15 cellular contexts compared by ENCODE assay signal in genomic region chr19:13020002-13020414, GRCh38. TPM values are rescaled to one million over a fixed set of nuclear protein-coding genes. Genes with fewer than 3 reads are reported as not detected.
DNase-seq lines count a peak whose midpoint lies in the region; ATAC-seq, FAIRE-seq and TF ChIP-seq lines count a peak whose summit lies in the region.
"Had no signal": no experiment of that assay in that cellular context is flagged by ENCODE, and none has a peak within 500 bp of the region (broad histone marks: within the 10 kb centered on the region; RNA-seq: fewer than 3 reads in every experiment).

No MANE protein-coding gene starts in this region.

- no peak overlapping the region for H2BK12ac ChIP-seq in mesenchymal stem cell (ENCODE audit: low read length in 2 of 2)

- no peak overlapping the region for H3K4me2 ChIP-seq in mesenchymal stem cell (ENCODE audit: low read length, poor library complexity, severe bottlenecking)

- no peak for TF ChIP-seq CTCF in LNCaP clone FGC (IDR thresholded peaks at IDR 0.05; ENCODE audit: control insufficient read depth, extremely low read depth, insufficient read depth)
- no peak for TF ChIP-seq CTCF in thyroid gland (IDR thresholded peaks at IDR 0.05)
- TF ChIP-seq CTCF in omental fat pad (IDR thresholded peaks at IDR 0.05): no peak

- no peak overlapping the region for H3K4ac ChIP-seq in mesenchymal stem cell (ENCODE audit: low read depth in 1 of 2, low read length in 2 of 2)

- WGBS in mesenchymal stem cell: 4% methylated on average over 5 of the region's 7 CpGs
- 53 to 61% methylated on average over 7 of the region's 7 CpGs for WGBS in thyroid gland, 2 donors

- H4K8ac ChIP-seq in mesenchymal stem cell (ENCODE audit: low read length): no peak overlapping the region

- H3K27me3 ChIP-seq in mesenchymal stem cell (ENCODE audit: control insufficient read depth in 1 of 2, insufficient read depth in 1 of 2, low read length in 2 of 2): peaks cover 0 to 90% of the 10 kb centered on the region in 2 experiments
- no peaks in the 10 kb centered on the region for H3K27me3 ChIP-seq in thyroid gland

- no peak overlapping the region for H2BK15ac ChIP-seq in mesenchymal stem cell (ENCODE audit: low read depth, poor library complexity, severe bottlenecking)

- H3K18ac ChIP-seq in mesenchymal stem cell (ENCODE audit: low read depth in 1 of 2, low read length in 2 of 2): no peak overlapping the region

- H2BK5ac ChIP-seq in mesenchymal stem cell (ENCODE audit: low read depth, low read length, poor library complexity, severe bottlenecking): no peak overlapping the region

- no peak overlapping the region for H4K91ac ChIP-seq in mesenchymal stem cell (ENCODE audit: low read length)

- intact Hi-C loops in thyroid gland (cut with DNase I): no loop called here

- peak overlapping the region; percentile 49 for H3K4me3 ChIP-seq in LNCaP clone FGC (ENCODE audit: low read depth, low read length)
- H3K4me3 ChIP-seq in mesenchymal stem cell (ENCODE audit: insufficient read depth in 1 of 2, low read depth in 1 of 2, low read length in 2 of 2): peak overlapping the region in 1 of 2 experiments; percentile 61
- H3K4me3 ChIP-seq in thyroid gland (replicated peaks in 1 of 3): no peak overlapping the region

- peak overlapping the region; percentile 99 for H3K9ac ChIP-seq in mesenchymal stem cell (ENCODE audit: low read length)

- H2AFZ ChIP-seq in mesenchymal stem cell (ENCODE audit: low read depth, low read length): no peak overlapping the region

- H3K36me3 ChIP-seq in mesenchymal stem cell (ENCODE audit: control insufficient read depth in 1 of 2, insufficient read depth in 2 of 2, low read depth in 1 of 2, low read length in 2 of 2) (no peaks in the 10 kb centered on the region), thyroid gland (no peaks in the 10 kb centered on the region)

- no peak for TF ChIP-seq POLR2A in thyroid gland (IDR thresholded peaks at IDR 0.05)

- H3K27ac ChIP-seq in cingulate gyrus (ENCODE audit: low read depth, low read length) (peak overlapping the region; percentile 100), mesenchymal stem cell (ENCODE audit: low read length, poor library complexity, severe bottlenecking) (no peak overlapping the region), thyroid gland (peak overlapping the region; percentile 76 to 91 (median 81))

- ATAC-seq in GM21360 (IDR thresholded peaks at IDR 0.05; ENCODE audit: unreplicated experiment): no peak
- ATAC-seq in omental fat pad (ENCODE audit: low FRiP score): no peak

- no peak for DNase-seq in LNCaP clone FGC (ENCODE audit: low read depth)
- no peak for DNase-seq in mesenchymal stem cell
- no peak for DNase-seq in thyroid gland
- DNase-seq in RCC 7860 (ENCODE audit: low spot score): no peak
- no peak for DNase-seq in 8988T
- DNase-seq in omental fat pad (ENCODE audit: low spot score): no peak
- DNase-seq: Calu3, glutamatergic neuron, OCI-M1, T-helper 9 cell had no signal

- peaks cover 18% of the 10 kb centered on the region for H3K4me1 ChIP-seq in mesenchymal stem cell (ENCODE audit: control insufficient read depth, insufficient read depth, low read depth, low read length)
- H3K4me1 ChIP-seq in thyroid gland: peaks cover 85 to 92% of the 10 kb centered on the region in 2 donors

- no peak overlapping the region for H2BK120ac ChIP-seq in mesenchymal stem cell (ENCODE audit: low read depth, low read length)

- H3K23ac ChIP-seq in mesenchymal stem cell (ENCODE audit: low read length in 2 of 2): no peak overlapping the region

- no peak for FAIRE-seq in RCC 7860 (lab: Jason Lieb, UNC)

- no peaks in the 10 kb centered on the region for H3K79me1 ChIP-seq in mesenchymal stem cell (replicated peaks; ENCODE audit: low read length, poor library complexity, severe bottlenecking)

- no peak overlapping the region for H2AK5ac ChIP-seq in mesenchymal stem cell (ENCODE audit: low read length, severe bottlenecking)

- H3K9me3 ChIP-seq in mesenchymal stem cell (ENCODE audit: control insufficient read depth, low read length) (no peaks in the 10 kb centered on the region), thyroid gland (no peaks in the 10 kb centered on the region)

- no peak overlapping the region for H3K14ac ChIP-seq in mesenchymal stem cell (ENCODE audit: low read length in 2 of 2)

RNA-seq across cellular contexts. Expression of gene NFIX, which starts 24.7 kb away (rescaled TPM):
- polyA plus RNA-seq in mesenchymal stem cell (2013, experiment 1 of 2): 4.6 TPM
- polyA plus RNA-seq in mesenchymal stem cell (2013, experiment 2 of 2): 4.6 TPM
- total RNA-seq in thyroid gland: 10 to 100 TPM; 38.8 to 70.2 (median 62.4) TPM
- total RNA-seq in omental fat pad: 10 to 100 TPM; 39.5 to 53.1 (median 43.0) TPM

RNA-seq across cellular contexts. Expression of gene DAND5, which starts 50.6 kb away (rescaled TPM):
- 0.01 TPM for polyA plus RNA-seq in mesenchymal stem cell (2013, experiment 1 of 2)
- not detected for polyA plus RNA-seq in mesenchymal stem cell (2013, experiment 2 of 2)
- total RNA-seq in thyroid gland (under 1 TPM in 2 of 4 donors, not detected in 2; 0.40 to 0.45 TPM), omental fat pad (under 1 TPM in 1 of 4 donors, not detected in 3; 0.56 TPM)
- total RNA-seq: activated CD8-positive, alpha-beta memory T cell treated with anti-CD3 and anti-CD28 coated beads for 36 hours; posterior vena cava; subcutaneous adipose tissue had no signal
